Comparison of ENCODE assay signal across 12 cellular contexts in the genomic region with DNA sequence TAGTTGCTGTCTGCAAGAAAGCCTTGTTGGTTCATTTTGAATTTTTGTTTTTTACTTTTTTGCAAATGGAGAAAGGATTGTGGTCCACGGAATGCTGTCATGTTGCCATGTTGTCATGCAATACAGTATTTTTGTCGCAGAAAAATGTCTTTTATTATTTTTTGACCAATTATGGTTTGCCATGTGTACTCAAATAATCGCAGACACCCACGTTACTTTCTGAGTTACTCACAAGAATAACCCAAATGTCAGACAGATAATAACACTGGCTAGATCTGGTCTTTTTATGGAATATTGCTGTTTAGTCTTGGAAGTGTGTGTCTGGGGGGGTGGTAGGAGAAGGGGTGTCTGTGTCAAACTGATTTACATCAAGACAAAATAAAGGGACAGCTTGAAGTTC.
DNase-seq lines count a peak whose midpoint lies in the region; ATAC-seq and TF ChIP-seq lines count a peak whose summit lies in the region.
"Had no signal": no experiment of that assay in that cellular context is flagged by ENCODE, and none has a peak within 500 bp of the region (broad histone marks: within the 10 kb centered on the region; RNA-seq: fewer than 3 reads in every experiment).

No MANE protein-coding gene starts in this region.

- H3K27me3 Mint-ChIP-seq in activated CD4-positive, alpha-beta memory T cell treated with anti-CD3 and anti-CD28 coated beads, Interleukin-2, amount 10 ng/mL, durations not matched to agents 7 days and 5 days: peaks cover 20% of the 10 kb centered on the region

- H3K9me3 Mint-ChIP-seq in activated CD4-positive, alpha-beta memory T cell treated with anti-CD3 and anti-CD28 coated beads, Interleukin-2, amount 10 ng/mL, durations not matched to agents 7 days and 5 days: no peaks in the 10 kb centered on the region
- H3K9me3 Mint-ChIP-seq: memory B cell had no signal

- no peak overlapping the region for H3K4me3 Mint-ChIP-seq in activated CD4-positive, alpha-beta memory T cell treated with anti-CD3 and anti-CD28 coated beads, Interleukin-2, amount 10 ng/mL, durations not matched to agents 7 days and 5 days
- H3K4me3 Mint-ChIP-seq: memory B cell had no signal

- H3K4me3 ChIP-seq in Peyer's patch (peak overlapping the region in 1 of 4 donors; percentile 41), colonic mucosa (peak overlapping the region; percentile 1), mucosa of stomach (ENCODE audit: low read length) (no peak overlapping the region), transverse colon (peak overlapping the region in 2 of 4 donors; percentile 28 to 32), mucosa of descending colon (no peak overlapping the region)

- H3K36me3 ChIP-seq in Peyer's patch: no peaks in the 10 kb centered on the region
- H3K36me3 ChIP-seq in colonic mucosa: no peaks in the 10 kb centered on the region
- H3K36me3 ChIP-seq in mucosa of stomach (ENCODE audit: control insufficient read depth, insufficient read depth, low read length): no peaks in the 10 kb centered on the region
- no peaks in the 10 kb centered on the region for H3K36me3 ChIP-seq in transverse colon
- H3K36me3 ChIP-seq in mucosa of descending colon (ENCODE audit: low read depth): no peaks in the 10 kb centered on the region
- H3K36me3 ChIP-seq: prostate gland had no signal

- H3K9me3 ChIP-seq in Peyer's patch (no peaks in the 10 kb centered on the region), colonic mucosa (no peaks in the 10 kb centered on the region), mucosa of stomach (ENCODE audit: control insufficient read depth, low read length) (no peaks in the 10 kb centered on the region), transverse colon (no peaks in the 10 kb centered on the region), mucosa of descending colon (no peaks in the 10 kb centered on the region)
- H3K9me3 ChIP-seq: prostate gland had no signal

- no peak for TF ChIP-seq POLR2A in Peyer's patch (IDR thresholded peaks at IDR 0.05)
- TF ChIP-seq POLR2A in transverse colon (IDR thresholded peaks at IDR 0.05): no peak

- CTCF ChIA-PET in activated CD4-positive, alpha-beta memory T cell treated with anti-CD3 and anti-CD28 coated beads, Interleukin-2, amount 10 ng/mL, durations not matched to agents 7 days and 5 days (lab: Charles Lee): no interaction called here

- H3K36me3 Mint-ChIP-seq in activated CD4-positive, alpha-beta memory T cell treated with anti-CD3 and anti-CD28 coated beads, Interleukin-2, amount 10 ng/mL, durations not matched to agents 7 days and 5 days (ENCODE audit: low read depth): no peaks in the 10 kb centered on the region
- H3K36me3 Mint-ChIP-seq: memory B cell had no signal

- no peak for ATAC-seq in mucosa of descending colon

- TF ChIP-seq EP300 in transverse colon (IDR thresholded peaks at IDR 0.05; ENCODE audit: low read depth): no peak

- intact Hi-C loops in colonic mucosa (cut with DNase I): no loop called here
- intact Hi-C loops in transverse colon (cut with DNase I; ENCODE audit: low total_unique reads): no loop called here
- intact Hi-C loops in mucosa of descending colon (cut with DNase I, micrococcal nuclease): no loop called here

- in situ Hi-C loops in transverse colon (cut with MboI; ENCODE audit: low pct_ligation_motif_present in 1 of 4, low pct_unique_long_range_greater_than_20kb in 1 of 4, low sequenced_read_pairs in 3 of 4): no loop called here

- no peak overlapping the region for H3K27ac Mint-ChIP-seq in activated CD4-positive, alpha-beta memory T cell treated with anti-CD3 and anti-CD28 coated beads, Interleukin-2, amount 10 ng/mL, durations not matched to agents 7 days and 5 days
- H3K27ac Mint-ChIP-seq: memory B cell had no signal

- DNase-seq in Peyer's patch: no peak
- no peak for DNase-seq in colonic mucosa
- DNase-seq in transverse colon: no peak
- DNase-seq in activated CD4-positive, alpha-beta memory T cell treated with anti-CD3 and anti-CD28 coated beads, Interleukin-2, amount 10 ng/mL, durations not matched to agents 7 days and 5 days: no peak
- DNase-seq in ureter (ENCODE audit: low spot score): no peak
- no peak for DNase-seq in hippocampal formation (lab: John Stamatoyannopoulos, UW)
- DNase-seq in mucosa of descending colon: no peak
- DNase-seq: glutamatergic neuron, T-helper 9 cell had no signal

- H3K4me1 ChIP-seq in Peyer's patch (peaks cover 0 to 6% (median 0%) of the 10 kb centered on the region in 4 donors), colonic mucosa (no peaks in the 10 kb centered on the region), mucosa of stomach (ENCODE audit: control insufficient read depth, insufficient read depth, low read length) (peaks cover 14% of the 10 kb centered on the region), transverse colon (peaks cover 0 to 11% (median 7%) of the 10 kb centered on the region in 4 donors), mucosa of descending colon (ENCODE audit: low read depth) (no peaks in the 10 kb centered on the region)
- H3K4me1 ChIP-seq: prostate gland had no signal

- POLR2A ChIA-PET in activated CD4-positive, alpha-beta memory T cell treated with anti-CD3 and anti-CD28 coated beads, Interleukin-2, amount 10 ng/mL, durations not matched to agents 7 days and 5 days (lab: Charles Lee): no interaction called here

- H3K4me1 Mint-ChIP-seq in activated CD4-positive, alpha-beta memory T cell treated with anti-CD3 and anti-CD28 coated beads, Interleukin-2, amount 10 ng/mL, durations not matched to agents 7 days and 5 days: peaks cover 3% of the 10 kb centered on the region
- H3K4me1 Mint-ChIP-seq: memory B cell had no signal

- no peak overlapping the region for H3K9ac ChIP-seq in colonic mucosa (ENCODE audit: low read depth in 2 of 2, low read length in 2 of 2)
- peak overlapping the region; percentile 3 for H3K9ac ChIP-seq in mucosa of stomach (ENCODE audit: low read length)

- WGBS in transverse colon (ENCODE audit: low coverage in 1 of 2), 2 donors: 53 to 60% methylated on average over 4 of the region's 4 CpGs

- TF ChIP-seq CTCF in Peyer's patch (IDR thresholded peaks at IDR 0.05): no peak
- no peak for TF ChIP-seq CTCF in colonic mucosa (IDR thresholded peaks at IDR 0.05)
- TF ChIP-seq CTCF in transverse colon (IDR thresholded peaks at IDR 0.05): no peak
- TF ChIP-seq CTCF in mucosa of descending colon (IDR thresholded peaks at IDR 0.05): no peak

- H3K27me3 ChIP-seq in Peyer's patch (no peaks in the 10 kb centered on the region), colonic mucosa (no peaks in the 10 kb centered on the region), mucosa of stomach (ENCODE audit: control insufficient read depth, insufficient read depth, low read length) (no peaks in the 10 kb centered on the region), transverse colon (no peaks in the 10 kb centered on the region)

- peak overlapping the region in 3 of 4 donors; percentile 48 to 78 (median 50) for H3K27ac ChIP-seq in Peyer's patch
- H3K27ac ChIP-seq in colonic mucosa: peak overlapping the region; percentile 8
- H3K27ac ChIP-seq in transverse colon: peak overlapping the region; percentile 68 to 87 (median 80)

Comparison
In these comparisons a context has a peak if more than half of its experiments do, and no peak if none do; other contexts are left out.
1. H3K27ac ChIP-seq: peak in every context shown above with its lines; median percentile 80 in transverse colon; 50 in Peyer's patch; 8 in colonic mucosa.